ENCODE assay signal across 9 cellular contexts in the genomic region with DNA sequence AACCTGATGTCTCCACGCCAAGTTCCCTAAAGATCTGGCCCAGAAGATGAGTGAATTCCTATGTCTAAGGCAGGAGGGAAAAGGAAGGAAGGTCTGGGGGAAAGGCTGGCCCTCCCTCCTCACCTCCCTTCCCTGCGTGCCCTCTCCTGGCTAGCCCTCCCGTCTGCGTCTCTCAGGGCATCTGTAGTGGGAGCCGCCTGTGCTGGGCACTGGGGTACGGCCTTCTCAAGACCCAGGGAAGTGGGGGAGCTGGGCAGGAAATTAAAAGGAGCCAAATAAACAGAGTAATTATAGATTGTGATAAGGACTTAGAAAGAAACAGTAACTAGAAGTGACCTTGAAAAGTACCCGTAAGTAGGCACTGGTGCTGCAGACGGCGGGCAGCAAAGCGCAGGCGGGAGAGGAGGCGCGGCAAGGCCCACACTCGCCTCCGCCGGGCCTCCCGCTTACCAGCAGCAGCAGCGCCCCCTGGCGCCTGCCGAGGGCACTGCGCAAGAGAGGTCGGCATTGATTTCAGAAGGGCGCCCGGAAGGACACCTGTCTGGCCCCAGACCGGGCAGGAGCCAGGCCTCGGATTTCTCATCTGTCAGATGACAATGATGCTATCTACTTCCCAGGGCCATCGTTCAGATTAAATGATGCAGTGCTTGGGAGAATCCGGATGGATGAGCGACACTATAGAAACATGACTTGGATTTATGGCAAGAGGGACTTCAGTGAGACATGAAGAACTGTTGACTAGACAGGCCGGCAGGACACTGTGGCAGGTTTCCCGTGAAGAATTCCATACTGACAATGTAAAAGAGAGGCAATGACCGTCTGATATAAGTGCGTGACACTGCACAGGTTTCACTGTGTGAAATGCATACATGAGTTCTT. TPM values are rescaled to one million over a fixed set of nuclear protein-coding genes. Genes with fewer than 3 reads are reported as not detected.
DNase-seq lines count a peak whose midpoint lies in the region; ATAC-seq and TF ChIP-seq lines count a peak whose summit lies in the region.
"Had no signal": no experiment of that assay in that cellular context is flagged by ENCODE, and none has a peak within 500 bp of the region (broad histone marks: within the 10 kb centered on the region; RNA-seq: fewer than 3 reads in every experiment).

No MANE protein-coding gene starts in this region.

- H3K79me2 ChIP-seq in DOHH2 (ENCODE audit: control insufficient read depth, low read length): no peaks in the 10 kb centered on the region

- H3K4me3 ChIP-seq in DOHH2 (ENCODE audit: low read length) (no peak overlapping the region), lung (no peak overlapping the region)
- H3K4me3 ChIP-seq in Jurkat, Clone E6-1 (ENCODE audit: low read length): no peak overlapping the region

- H4K20me1 ChIP-seq in DOHH2 (ENCODE audit: control insufficient read depth, insufficient read depth, low read depth, low read length): no peaks in the 10 kb centered on the region

- H3K4me2 ChIP-seq in DOHH2 (ENCODE audit: low read length): peak overlapping the region; percentile 37

- TF ChIP-seq CTCF in DOHH2 (IDR thresholded peaks at IDR 0.05; ENCODE audit: low read depth, low read length, poor library complexity, severe bottlenecking) (peak; percentile 98), lung (IDR thresholded peaks at IDR 0.05; ENCODE audit: control extremely low read depth, extremely low read depth) (peak; percentile 84)

- H3K36me3 ChIP-seq in DOHH2 (ENCODE audit: control insufficient read depth, low read length) (no peaks in the 10 kb centered on the region), lung (ENCODE audit: control insufficient read depth in 2 of 2, insufficient read depth in 2 of 2, low read length in 2 of 2) (no peaks in the 10 kb centered on the region)

- H3K9me3 ChIP-seq in DOHH2 (ENCODE audit: control insufficient read depth, insufficient read depth, low read length) (no peaks in the 10 kb centered on the region), lung (ENCODE audit: control insufficient read depth in 2 of 2, insufficient read depth in 1 of 2, low read length in 1 of 2) (no peaks in the 10 kb centered on the region)

- H3K9me2 ChIP-seq in DOHH2 (replicated peaks; ENCODE audit: control insufficient read depth, low read length): no peaks in the 10 kb centered on the region

- no peak overlapping the region for H3K27ac ChIP-seq in DOHH2 (ENCODE audit: low read depth, low read length)
- no peak overlapping the region for H3K27ac ChIP-seq in lung (ENCODE audit: low read depth in 1 of 2, low read length in 1 of 2)

- H3K4me1 ChIP-seq in DOHH2 (ENCODE audit: control insufficient read depth, low read length): peaks cover 16% of the 10 kb centered on the region
- H3K4me1 ChIP-seq in lung (ENCODE audit: control insufficient read depth in 2 of 2, insufficient read depth in 2 of 2, low read length in 2 of 2): no peaks in the 10 kb centered on the region

- peak; percentile 35 for DNase-seq in Jurkat, Clone E6-1 (ENCODE audit: low read depth, low spot score)
- peak; percentile 55 for DNase-seq in activated CD4-positive, CD25-positive, alpha-beta regulatory T cell treated with anti-CD3 and anti-CD28 coated beads, Interleukin-2, amount 50 U/mL, for 16 hours (ENCODE audit: low read depth, low spot score)
- DNase-seq in cerebellar cortex (ENCODE audit: low spot score): peak; percentile 29
- DNase-seq in lung (ENCODE audit: low spot score): peak; percentile 75
- peak; percentile 37 to 48 for DNase-seq in stimulated activated CD8-positive, alpha-beta memory T cell treated with anti-CD3 and anti-CD28 coated beads, Interleukin-15, amount 100 ng/mL, for 4 hours (ENCODE audit: low read depth in 2 of 2)
- no peak for DNase-seq in NK-92 (lab: John Stamatoyannopoulos, UW; ENCODE audit: unreplicated experiment)

- no peaks in the 10 kb centered on the region for H3F3A ChIP-seq in DOHH2 (ENCODE audit: control insufficient read depth, insufficient read depth)

- ATAC-seq in GM21576 (IDR thresholded peaks at IDR 0.05; ENCODE audit: unreplicated experiment): peak; percentile 91
- peak; percentile 83 for ATAC-seq in lung (ENCODE audit: insufficient read depth, low FRiP score)

- 26% methylated on average over 33 of the region's 33 CpGs for WGBS in lung, 2 donors

- H3K27me3 ChIP-seq in DOHH2 (ENCODE audit: control insufficient read depth, low read length) (0 out of 2 replicates have a peak, but pooled peaks cover 5% of the 10 kb centered on the region), lung (ENCODE audit: control insufficient read depth, insufficient read depth) (no peaks in the 10 kb centered on the region)

RNA-seq across cellular contexts. Expression of gene KCNJ1, which starts 7.3 kb away (rescaled TPM):
- not detected for polyA plus RNA-seq in Jurkat, Clone E6-1 (2012; ENCODE audit: insufficient read depth, insufficient read length)
- under 1 TPM; 0.12 to 0.31 TPM for total RNA-seq in lung
- polyA plus RNA-seq in lung: under 1 TPM; 0.01 to 0.16 TPM
- total RNA-seq: T-helper 1 cell treated with Interleukin-12 subunit alpha and Interleukin-12 subunit beta and Interleukin-4 antibody, amounts not matched to agents 30 ng/mL and 1 ng/mL, for 36 hours had no signal

RNA-seq across cellular contexts. Expression of gene KCNJ5, which starts 31.4 kb away (rescaled TPM):
- polyA plus RNA-seq in Jurkat, Clone E6-1 (2012; ENCODE audit: insufficient read depth, insufficient read length): not detected
- total RNA-seq in lung: 1 to 10 TPM; 3.3 to 5.0 TPM
- polyA plus RNA-seq in lung: 1 to 10 TPM; 2.0 to 2.2 TPM
- total RNA-seq: T-helper 1 cell treated with Interleukin-12 subunit alpha and Interleukin-12 subunit beta and Interleukin-4 antibody, amounts not matched to agents 30 ng/mL and 1 ng/mL, for 36 hours had no signal
